ENCODE assay signal across 8 cellular contexts in the genomic region with DNA sequence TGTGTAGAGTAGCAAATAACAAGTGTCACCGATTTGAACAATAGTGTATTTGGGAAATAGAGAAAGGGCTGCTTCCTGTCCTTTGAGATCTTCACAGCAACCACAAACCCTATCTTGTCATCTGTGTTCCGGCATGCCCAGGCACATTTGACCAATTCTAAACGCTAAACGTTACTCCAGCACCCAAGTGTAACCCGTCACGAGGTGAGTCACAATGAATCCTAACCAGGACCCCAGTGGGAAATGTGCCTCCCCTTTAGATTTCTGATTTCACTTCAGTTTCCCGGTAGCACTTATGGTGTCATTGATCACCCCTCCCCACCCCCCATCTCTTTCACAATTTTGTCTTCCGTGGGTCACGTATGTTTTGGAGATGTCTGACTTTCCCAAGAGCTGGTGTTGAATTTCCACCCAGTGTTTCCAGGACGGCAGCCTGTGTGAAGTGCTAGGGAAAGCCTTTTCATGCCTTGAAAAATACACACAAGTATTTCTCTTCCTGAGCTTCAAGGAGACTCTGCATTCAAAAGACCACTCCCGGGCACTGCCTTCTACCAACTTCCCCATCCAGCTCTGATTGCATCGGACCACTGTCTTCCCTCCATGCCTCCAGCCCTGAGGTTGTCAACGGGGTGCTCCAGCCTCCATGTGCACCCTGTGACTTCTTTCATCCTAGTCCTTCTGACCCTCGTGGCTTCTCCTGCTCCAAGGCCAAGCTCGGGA. TPM values are rescaled to one million over a fixed set of nuclear protein-coding genes. Genes with fewer than 3 reads are reported as not detected.
DNase-seq lines count a peak whose midpoint lies in the region; ATAC-seq and TF ChIP-seq lines count a peak whose summit lies in the region.

No MANE protein-coding gene starts in this region.

- DNase-seq in UCSD-AML1 (lab: John Stamatoyannopoulos, UW; ENCODE audit: unreplicated experiment) (peak; percentile 49), neural progenitor cell (ENCODE audit: low spot score) (no peak), NCI-H1092 (lab: John Stamatoyannopoulos, UW) (no peak), ureter (ENCODE audit: low spot score) (no peak), NCI-H524 (lab: John Stamatoyannopoulos, UW) (no peak)

- H3K9me3 Mint-ChIP-seq in neural progenitor cell: peaks cover 8% of the 10 kb centered on the region

- no peak overlapping the region for H3K4me2 ChIP-seq in neural progenitor cell

- H3K4me3 ChIP-seq in neural progenitor cell: no peak overlapping the region

- H3K79me2 ChIP-seq in neural progenitor cell (ENCODE audit: low read depth): no peaks in the 10 kb centered on the region

- H3K4me3 Mint-ChIP-seq in neural progenitor cell: no peak overlapping the region

- no peak for TF ChIP-seq CTCF in neural progenitor cell (IDR thresholded peaks at IDR 0.05)

- H3K9ac ChIP-seq in neural progenitor cell: no peak overlapping the region

- no peaks in the 10 kb centered on the region for H4K20me1 ChIP-seq in neural progenitor cell (ENCODE audit: low read depth)

- ATAC-seq in GM18511 (IDR thresholded peaks at IDR 0.05; ENCODE audit: unreplicated experiment) (peak; percentile 69), HG03108 (IDR thresholded peaks at IDR 0.05; ENCODE audit: unreplicated experiment) (peak; percentile 87), HG03139 (IDR thresholded peaks at IDR 0.05; ENCODE audit: unreplicated experiment) (no peak)

- no peaks in the 10 kb centered on the region for H3K9me3 ChIP-seq in neural progenitor cell (ENCODE audit: low read depth)

- no peaks in the 10 kb centered on the region for H3K27me3 ChIP-seq in neural progenitor cell

- H3K27me3 Mint-ChIP-seq in neural progenitor cell (ENCODE audit: insufficient read depth, low read depth): peaks cover 3% of the 10 kb centered on the region

- H3K27ac ChIP-seq in neural progenitor cell: no peak overlapping the region

- no peaks in the 10 kb centered on the region for H3K4me1 Mint-ChIP-seq in neural progenitor cell

- peak overlapping the region; percentile 51 for H3K27ac Mint-ChIP-seq in neural progenitor cell

- H3K36me3 ChIP-seq in neural progenitor cell: no peaks in the 10 kb centered on the region

- H3K36me3 Mint-ChIP-seq in neural progenitor cell: no peaks in the 10 kb centered on the region

- no peak overlapping the region for H2AFZ ChIP-seq in neural progenitor cell (replicated peaks)

- no peaks in the 10 kb centered on the region for H3F3A ChIP-seq in neural progenitor cell (ENCODE audit: low read depth)

- no peaks in the 10 kb centered on the region for H3K4me1 ChIP-seq in neural progenitor cell

RNA-seq across cellular contexts. Expression of a gene that starts 10.5 kb away (rescaled TPM):
- total RNA-seq in neural progenitor cell (ENCODE audit: low replicate concordance) (9.7 and 19.9 TPM in 2 replicates), ureter (37.1 TPM)

RNA-seq across cellular contexts. Expression of a gene that starts 30.1 kb away (rescaled TPM):
- total RNA-seq in neural progenitor cell (ENCODE audit: low replicate concordance) (7.3 and 24.0 TPM in 2 replicates), ureter (82.4 TPM)
